1 cellular context compared by ENCODE assay signal in genomic region chr10:69229565-69229886, GRCh38.
TF ChIP-seq lines count a peak whose summit lies in the region.

No MANE protein-coding gene starts in this region.

TF ChIP-seq in IMR-90, 13 proteins besides CTCF, POLR2A, EP300 and RAD21:
- no peak for TF ChIP-seq CHD1 (IDR thresholded peaks at IDR 0.05; ENCODE audit: low read depth, low read length)
- no peak for TF ChIP-seq ELK1 (IDR thresholded peaks at IDR 0.05; ENCODE audit: borderline replicate concordance, low read depth, low read length)
- TF ChIP-seq RCOR1 (IDR thresholded peaks at IDR 0.05; ENCODE audit: insufficient replicate concordance, low read length): no peak
- no peak for TF ChIP-seq USF2 (IDR thresholded peaks at IDR 0.05; ENCODE audit: low read depth, low read length)
- TF ChIP-seq MAFK (IDR thresholded peaks at IDR 0.05; ENCODE audit: low read depth, low read length): no peak
- no peak for TF ChIP-seq SMC3 (IDR thresholded peaks at IDR 0.05; ENCODE audit: low read depth, low read length)
- no peak for TF ChIP-seq RFX5 (IDR thresholded peaks at IDR 0.05; ENCODE audit: low read depth, low read length)
- no peak for TF ChIP-seq MXI1 (IDR thresholded peaks at IDR 0.05; ENCODE audit: borderline replicate concordance, low read depth, low read length)
- no peak for TF ChIP-seq FOS (IDR thresholded peaks at IDR 0.05; ENCODE audit: low read depth, low read length)
